In the genomic region with DNA sequence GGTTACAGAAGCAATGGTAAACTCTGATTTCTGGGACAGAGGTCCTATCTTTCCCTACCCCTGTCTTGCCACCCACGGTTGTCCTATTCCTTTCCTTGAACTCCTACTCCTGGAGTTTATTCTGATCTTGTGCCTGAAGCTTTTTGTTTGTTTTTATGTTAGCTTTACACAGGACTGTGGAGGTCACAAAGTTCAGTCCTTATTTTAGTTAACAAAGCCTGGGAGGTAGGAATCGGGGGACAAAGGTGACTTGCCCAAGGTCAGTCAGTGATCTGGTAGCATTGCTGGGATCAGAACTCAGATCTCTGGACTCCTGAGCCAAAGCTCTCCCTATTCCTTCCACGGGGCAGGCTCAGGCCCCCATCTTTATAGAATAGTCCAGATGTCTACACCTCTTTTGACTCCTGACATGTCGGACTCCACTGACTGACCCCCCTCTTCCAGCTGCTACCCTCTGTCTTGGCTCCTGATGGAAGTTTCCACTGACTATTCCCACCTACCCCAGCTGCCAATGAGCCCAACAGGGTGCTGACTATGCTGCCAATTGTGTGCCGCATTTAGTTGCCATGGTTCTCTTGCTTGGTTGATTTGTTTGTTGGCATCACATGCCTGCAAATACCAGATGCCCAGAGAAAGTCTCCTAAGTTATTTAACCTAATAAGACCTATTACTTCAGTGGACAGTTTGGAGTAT, we compare ENCODE assay signal across 24 cellular contexts. TPM values are rescaled to one million over a fixed set of nuclear protein-coding genes. Genes with fewer than 3 reads are reported as not detected.
DNase-seq lines count a peak whose midpoint lies in the region; ATAC-seq and TF ChIP-seq lines count a peak whose summit lies in the region.
"Had no signal": no experiment of that assay in that cellular context is flagged by ENCODE, and none has a peak within 500 bp of the region (broad histone marks: within the 10 kb centered on the region; RNA-seq: fewer than 3 reads in every experiment).

No MANE protein-coding gene starts in this region.

- H3K4me1 ChIP-seq in mucosa of descending colon (ENCODE audit: low read depth) (peaks cover 9% of the 10 kb centered on the region), Karpas-422 (ENCODE audit: low read length) (no peaks in the 10 kb centered on the region)
- H3K4me1 ChIP-seq: BLaER1, body of pancreas, tibial artery had no signal

- H3K4me3 ChIP-seq in MG63 (no peak overlapping the region), mucosa of descending colon (no peak overlapping the region), Karpas-422 (ENCODE audit: low read length) (no peak overlapping the region)
- H3K4me3 ChIP-seq: BLaER1, body of pancreas, GM12878, PC-9, tibial artery had no signal

- TF ChIP-seq CTCF in mucosa of descending colon (IDR thresholded peaks at IDR 0.05) = no peak

- H4K20me1 ChIP-seq in Karpas-422 (ENCODE audit: insufficient read depth, low read depth, low read length) = no peaks in the 10 kb centered on the region
- H4K20me1 ChIP-seq: BLaER1 had no signal

- no peak overlapping the region for H2AFZ ChIP-seq in Karpas-422 (ENCODE audit: low read length)
- H2AFZ ChIP-seq: PC-9 had no signal

- ATAC-seq in mucosa of descending colon (peak; percentile 7), GM21360 (IDR thresholded peaks at IDR 0.05; ENCODE audit: unreplicated experiment) (no peak)
- ATAC-seq: activated CD8-positive, alpha-beta T cell treated with anti-CD3 and anti-CD28 coated beads for 36 hours; body of pancreas; GM12878; HCT116; sciatic nerve had no signal

- H3K79me2 ChIP-seq in Karpas-422 (ENCODE audit: low read length) = no peaks in the 10 kb centered on the region

- H3K27me3 ChIP-seq in MG63 (peaks cover 5% of the 10 kb centered on the region; the same call in 1 of the 2 replicates), Karpas-422 (ENCODE audit: low read length) (no peaks in the 10 kb centered on the region)
- H3K27me3 ChIP-seq: BLaER1, body of pancreas had no signal

- H3K9ac ChIP-seq in Karpas-422 (ENCODE audit: low read length) = no peak overlapping the region
- H3K9ac ChIP-seq: BLaER1 had no signal

- DNase-seq in MG63 = peak; percentile 10
- DNase-seq in NCI-H524 treated with DMSO at 0.1 percent for 48 hours (lab: John Stamatoyannopoulos, UW) = peak; percentile 63
- DNase-seq in kidney glomerular epithelial cell (lab: John Stamatoyannopoulos, UW) = peak; percentile 54
- no peak for DNase-seq in mucosa of descending colon
- no peak for DNase-seq in Karpas-422
- no peak for DNase-seq in HCEC 1CT
- DNase-seq: activated CD4-positive, alpha-beta T cell treated with anti-CD3 and anti-CD28 coated beads for 1 hour; activated CD8-positive, alpha-beta T cell treated with anti-CD3 and anti-CD28 coated beads for 36 hours; activated naive CD4-positive, alpha-beta T cell treated with anti-CD3 and anti-CD28 coated beads, Interleukin-2, amount 10 ng/mL, durations not matched to agents 7 days and 5 days; body of pancreas; endodermal cell; mesenchymal stem cell; NCI-H510A treated with DMSO at 0.1 percent for 48 hours; PC-9; posterior cingulate gyrus; stimulated activated CD4-positive, alpha-beta T cell treated with anti-CD3 and anti-CD28 coated beads, Interleukin-4, amount 100 ng/mL, for 24 hours; tibial artery had no signal

- H3K27ac ChIP-seq in Karpas-422 (ENCODE audit: low read length) = no peak overlapping the region
- H3K27ac ChIP-seq: BLaER1, body of pancreas, PC-9, tibial artery had no signal

- intact Hi-C loops in mucosa of descending colon (cut with DNase I, micrococcal nuclease) = no loop called here

- no peaks in the 10 kb centered on the region for H3K9me2 ChIP-seq in Karpas-422 (replicated peaks; ENCODE audit: insufficient read depth, low read length)

- H3K9me3 ChIP-seq in MG63 (no peaks in the 10 kb centered on the region), mucosa of descending colon (no peaks in the 10 kb centered on the region), Karpas-422 (ENCODE audit: low read length) (no peaks in the 10 kb centered on the region)
- H3K9me3 ChIP-seq: BLaER1, body of pancreas, tibial artery had no signal

- no peak overlapping the region for H3K4me2 ChIP-seq in Karpas-422 (ENCODE audit: low read depth, low read length, poor library complexity, severe bottlenecking)
- H3K4me2 ChIP-seq: BLaER1, PC-9 had no signal

- no peaks in the 10 kb centered on the region for H3K36me3 ChIP-seq in MG63
- no peaks in the 10 kb centered on the region for H3K36me3 ChIP-seq in mucosa of descending colon (ENCODE audit: low read depth)
- no peaks in the 10 kb centered on the region for H3K36me3 ChIP-seq in Karpas-422 (ENCODE audit: insufficient read depth, low read length)
- H3K36me3 ChIP-seq: BLaER1, tibial artery had no signal

RNA-seq across cellular contexts. Expression of a gene that starts 9.9 kb away (rescaled TPM):
- total RNA-seq in MG63 (2014; rRNA removed; shearing (Covaris generic); ENCODE audit: low replicate concordance) = not detected in 2 replicates
- total RNA-seq in mucosa of descending colon = 1 to 10 TPM in 1 of 3 donors, under 1 TPM in 2; 0.44 to 2.5 (median 0.69) TPM
- not detected in 2 replicates for total RNA-seq in Karpas-422 (2014; rRNA removed; shearing (Covaris generic); ENCODE audit: low replicate concordance)
- total RNA-seq: LHCN-M2, myocyte, PC-9 had no signal

RNA-seq across cellular contexts. Expression of a gene that starts 53.5 kb away (rescaled TPM):
- not detected in 2 replicates for total RNA-seq in MG63 (2014; rRNA removed; shearing (Covaris generic); ENCODE audit: low replicate concordance)
- total RNA-seq in mucosa of descending colon = 1 to 10 TPM; 1.9 to 4.2 (median 2.4) TPM
- not detected in 2 replicates for total RNA-seq in Karpas-422 (2014; rRNA removed; shearing (Covaris generic); ENCODE audit: low replicate concordance)
- total RNA-seq: endodermal cell, LHCN-M2, myocyte, PC-9 had no signal

Comparison
In these comparisons a context has a peak if more than half of its experiments do, and no peak if none do; other contexts are left out.
1. DNase-seq: peak in MG63 (single experiment), NCI-H524 treated with DMSO at 0.1 percent for 48 hours (single experiment) and kidney glomerular epithelial cell (single experiment); none in mucosa of descending colon (0 of 3), Karpas-422 (single experiment) and HCEC 1CT (single experiment).